ENCODE assay signal across 9 cellular contexts in the genomic region with DNA sequence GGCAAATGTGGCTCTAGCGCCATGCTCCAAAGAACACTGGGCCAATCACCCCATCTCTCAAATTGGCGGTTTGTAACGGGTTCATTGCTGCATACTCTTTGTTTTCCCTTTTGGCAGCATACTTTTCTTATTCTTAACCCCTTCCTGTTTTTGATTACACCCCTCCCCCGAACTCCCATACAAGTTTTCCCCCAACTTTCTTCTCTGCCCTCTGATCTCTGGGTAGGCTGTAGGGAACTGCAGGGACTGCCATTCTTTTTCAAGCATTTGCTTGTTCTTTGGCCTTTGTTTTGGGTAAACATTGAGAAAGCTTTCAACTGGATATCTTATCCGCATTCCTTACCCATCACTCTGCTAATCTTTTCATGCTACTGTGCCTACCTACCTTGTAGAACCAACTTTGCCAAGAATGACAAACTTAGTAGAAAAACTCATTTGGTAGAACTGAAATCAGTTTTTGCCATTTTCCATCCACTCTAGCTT. TPM values are rescaled to one million over a fixed set of nuclear protein-coding genes. Genes with fewer than 3 reads are reported as not detected.
DNase-seq lines count a peak whose midpoint lies in the region; ATAC-seq and TF ChIP-seq lines count a peak whose summit lies in the region.
"Had no signal": no experiment of that assay in that cellular context is flagged by ENCODE, and none has a peak within 500 bp of the region (broad histone marks: within the 10 kb centered on the region; RNA-seq: fewer than 3 reads in every experiment).

No MANE protein-coding gene starts in this region.

- peaks cover 27 to 36% (median 30%) of the 10 kb centered on the region in 7 donors for H3K4me1 Mint-ChIP-seq in naive thymus-derived CD4-positive, alpha-beta T cell

- TF ChIP-seq CTCF in HEK293 (tag by site-specific recombination; IDR thresholded peaks at IDR 0.05) = no peak
- no peak for TF ChIP-seq CTCF in dorsolateral prefrontal cortex (IDR thresholded peaks at IDR 0.05 in 54 of 56, conservative IDR thresholded peaks at IDR 0.05 in 2 of 56; ENCODE audit: low read depth in 1 of 56, partially characterized antibody in 56 of 56)
- no peak for TF ChIP-seq CTCF in foreskin fibroblast (IDR thresholded peaks at IDR 0.05; ENCODE audit: low read depth, low read length)

- CTCF ChIA-PET in HEK293 (lab: Yijun Ruan, JAX) = interaction anchor here (0.5 to 2.4 kb wide), 7 partner anchors 116 to 460 kb away, joined by 3 to 10 read pairs (median 4); no protein-coding TSS in a partner anchor
- CTCF ChIA-PET in naive thymus-derived CD4-positive, alpha-beta T cell (lab: Charles Lee) = no interaction called here

- peaks cover 3% of the 10 kb centered on the region; the same call in 1 of the 2 replicates for H3K4me1 ChIP-seq in HEK293 (ENCODE audit: control insufficient read depth, insufficient read depth, low read length)
- peaks cover 10 to 11% of the 10 kb centered on the region in 2 donors for H3K4me1 ChIP-seq in naive thymus-derived CD4-positive, alpha-beta T cell (ENCODE audit: control insufficient read depth in 2 of 2, insufficient read depth in 2 of 2, low read length in 2 of 2)

- H3K9me3 Mint-ChIP-seq in naive thymus-derived CD4-positive, alpha-beta T cell = peaks cover 0 to 2% (median 0%) of the 10 kb centered on the region in 11 donors

- peaks cover 0 to 7% (median 2%) of the 10 kb centered on the region in 5 donors for H3K36me3 Mint-ChIP-seq in naive thymus-derived CD4-positive, alpha-beta T cell

- intact Hi-C loops in dorsolateral prefrontal cortex (cut with DNase I) = loop anchor here (5.0 kb wide), 4 partner anchors 125 to 465 kb away; a partner anchor contains a TSS
- intact Hi-C loops in naive thymus-derived CD4-positive, alpha-beta T cell (cut with micrococcal nuclease) = loop anchor here (2.0 to 10.0 kb wide), 4 partner anchors 185 to 1953 kb away; a partner anchor contains a TSS

- DNase-seq in Ammon's horn (ENCODE audit: low spot score) (peak; percentile 12), dorsolateral prefrontal cortex (no peak), C1 segment of cervical spinal cord (lab: John Stamatoyannopoulos, UW) (no peak), NCI-H2029 treated with DMSO at 0.1 percent for 48 hours (lab: John Stamatoyannopoulos, UW) (no peak), NCI-H1092 (lab: John Stamatoyannopoulos, UW) (no peak), foreskin fibroblast (no peak)
- DNase-seq in naive thymus-derived CD4-positive, alpha-beta T cell = peak in 1 of 9 donors; percentile 0
- DNase-seq: NCI-H2107 had no signal

- H3K27ac Mint-ChIP-seq in naive thymus-derived CD4-positive, alpha-beta T cell = no peak overlapping the region

- no peaks in the 10 kb centered on the region for H3K9me3 ChIP-seq in HEK293 (ENCODE audit: control insufficient read depth, insufficient read depth, low read depth, low read length)
- no peaks in the 10 kb centered on the region for H3K9me3 ChIP-seq in naive thymus-derived CD4-positive, alpha-beta T cell (ENCODE audit: control insufficient read depth in 2 of 3, low read length in 3 of 3)

- no peak for ATAC-seq in naive thymus-derived CD4-positive, alpha-beta T cell

- peaks cover 5 to 47% (median 12%) of the 10 kb centered on the region in 5 donors for H3K27me3 Mint-ChIP-seq in naive thymus-derived CD4-positive, alpha-beta T cell

- POLR2A ChIA-PET in HEK293 (lab: Yijun Ruan, JAX) = no interaction called here
- POLR2A ChIA-PET in naive thymus-derived CD4-positive, alpha-beta T cell (lab: Charles Lee) = no interaction called here

- H3K27ac ChIP-seq in HEK293 (ENCODE audit: extremely low read depth, low read depth, low read length) (no peak overlapping the region), dorsolateral prefrontal cortex (peak overlapping the region in 20 of 59 donors; percentile 1 to 98 (median 42))
- H3K27ac ChIP-seq in naive thymus-derived CD4-positive, alpha-beta T cell (ENCODE audit: low read depth, low read length) = no peak overlapping the region

- peak overlapping the region; percentile 52 to 99 (median 78) for H3K4me3 Mint-ChIP-seq in naive thymus-derived CD4-positive, alpha-beta T cell

- H3K27me3 ChIP-seq in dorsolateral prefrontal cortex = no peaks in the 10 kb centered on the region
- peaks cover 0 to 6% of the 10 kb centered on the region in 2 donors for H3K27me3 ChIP-seq in naive thymus-derived CD4-positive, alpha-beta T cell (ENCODE audit: control insufficient read depth in 2 of 2, insufficient read depth in 2 of 2, low read length in 2 of 2)

- no peaks in the 10 kb centered on the region for H3K36me3 ChIP-seq in HEK293 (ENCODE audit: control insufficient read depth in 2 of 2, insufficient read depth in 1 of 2, low read length in 2 of 2)
- H3K36me3 ChIP-seq in naive thymus-derived CD4-positive, alpha-beta T cell (ENCODE audit: control insufficient read depth in 2 of 3, insufficient read depth in 3 of 3, low read length in 3 of 3) = no peaks in the 10 kb centered on the region

- H3K4me3 ChIP-seq in HEK293 (ENCODE audit: low read depth, low read length) (peak overlapping the region; percentile 83; the same call in 1 of the 2 replicates), dorsolateral prefrontal cortex (peak overlapping the region; percentile 69 to 98 (median 85)), foreskin fibroblast (ENCODE audit: low read depth in 1 of 2, low read length in 2 of 2) (no peak overlapping the region)
- H3K4me3 ChIP-seq in naive thymus-derived CD4-positive, alpha-beta T cell (ENCODE audit: low read length) = no peak overlapping the region

TF ChIP-seq in HEK293, 187 proteins besides CTCF, POLR2A, EP300 and RAD21:
- peak; percentile 86 for TF ChIP-seq PRDM1 (tag by site-specific recombination; IDR thresholded peaks at IDR 0.05)
- no peak for TF ChIP-seq ZNF792 (tag by site-specific recombination; IDR thresholded peaks at IDR 0.05)
- TF ChIP-seq, protein P1, sequence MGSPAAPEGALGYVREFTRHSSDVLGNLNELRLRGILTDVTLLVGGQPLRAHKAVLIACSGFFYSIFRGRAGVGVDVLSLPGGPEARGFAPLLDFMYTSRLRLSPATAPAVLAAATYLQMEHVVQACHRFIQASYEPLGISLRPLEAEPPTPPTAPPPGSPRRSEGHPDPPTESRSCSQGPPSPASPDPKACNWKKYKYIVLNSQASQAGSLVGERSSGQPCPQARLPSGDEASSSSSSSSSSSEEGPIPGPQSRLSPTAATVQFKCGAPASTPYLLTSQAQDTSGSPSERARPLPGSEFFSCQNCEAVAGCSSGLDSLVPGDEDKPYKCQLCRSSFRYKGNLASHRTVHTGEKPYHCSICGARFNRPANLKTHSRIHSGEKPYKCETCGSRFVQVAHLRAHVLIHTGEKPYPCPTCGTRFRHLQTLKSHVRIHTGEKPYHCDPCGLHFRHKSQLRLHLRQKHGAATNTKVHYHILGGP (tag by site-specific recombination; IDR thresholded peaks at IDR 0.05) = no peak
- TF ChIP-seq ZNF335 (tag by site-specific recombination; conservative IDR thresholded peaks at IDR 0.05) = peak; percentile 22; the same call in 1 of the 2 replicates
- TF ChIP-seq, protein P2, sequence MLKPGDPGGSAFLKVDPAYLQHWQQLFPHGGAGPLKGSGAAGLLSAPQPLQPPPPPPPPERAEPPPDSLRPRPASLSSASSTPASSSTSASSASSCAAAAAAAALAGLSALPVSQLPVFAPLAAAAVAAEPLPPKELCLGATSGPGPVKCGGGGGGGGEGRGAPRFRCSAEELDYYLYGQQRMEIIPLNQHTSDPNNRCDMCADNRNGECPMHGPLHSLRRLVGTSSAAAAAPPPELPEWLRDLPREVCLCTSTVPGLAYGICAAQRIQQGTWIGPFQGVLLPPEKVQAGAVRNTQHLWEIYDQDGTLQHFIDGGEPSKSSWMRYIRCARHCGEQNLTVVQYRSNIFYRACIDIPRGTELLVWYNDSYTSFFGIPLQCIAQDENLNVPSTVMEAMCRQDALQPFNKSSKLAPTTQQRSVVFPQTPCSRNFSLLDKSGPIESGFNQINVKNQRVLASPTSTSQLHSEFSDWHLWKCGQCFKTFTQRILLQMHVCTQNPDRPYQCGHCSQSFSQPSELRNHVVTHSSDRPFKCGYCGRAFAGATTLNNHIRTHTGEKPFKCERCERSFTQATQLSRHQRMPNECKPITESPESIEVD (tag by site-specific recombination; IDR thresholded peaks at IDR 0.05) = 0 out of 2 replicates have a peak, but pooled peaks have one; percentile 5
- TF ChIP-seq ZNF76 (tag by site-specific recombination; IDR thresholded peaks at IDR 0.05; ENCODE audit: borderline replicate concordance, low read depth) = peak; percentile 66
- 0 out of 2 replicates have a peak, but pooled peaks have one; percentile 3 for TF ChIP-seq ZFP37 (tag by site-specific recombination; IDR thresholded peaks at IDR 0.05)
- no peak for TF ChIP-seq TRIM28 (IDR thresholded peaks at IDR 0.05; ENCODE audit: borderline replicate concordance, low read length)
- TF ChIP-seq, protein P3, sequence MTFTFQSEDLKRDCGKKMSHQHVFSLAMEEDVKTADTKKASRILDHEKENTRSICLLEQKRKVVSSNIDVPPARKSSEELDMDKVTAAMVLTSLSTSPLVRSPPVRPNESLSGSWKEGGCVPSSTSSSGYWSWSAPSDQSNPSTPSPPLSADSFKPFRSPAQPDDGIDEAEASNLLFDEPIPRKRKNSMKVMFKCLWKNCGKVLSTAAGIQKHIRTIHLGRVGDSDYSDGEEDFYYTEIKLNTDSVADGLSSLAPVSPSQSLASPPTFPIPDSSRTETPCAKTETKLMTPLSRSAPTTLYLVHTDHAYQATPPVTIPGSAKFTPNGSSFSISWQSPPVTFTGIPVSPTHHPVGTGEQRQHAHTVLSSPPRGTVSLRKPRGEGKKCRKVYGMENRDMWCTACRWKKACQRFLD (tag by site-specific recombination; IDR thresholded peaks at IDR 0.05) = no peak

RNA-seq across cellular contexts. Expression of a gene that starts 1.6 kb away (rescaled TPM):
- total RNA-seq in dorsolateral prefrontal cortex = 100 to 1,000 TPM in 36 of 120 experiments, 10 to 100 TPM in 84; 46.9 to 128 (median 92.8) TPM
- total RNA-seq in naive thymus-derived CD4-positive, alpha-beta T cell = 10 to 100 TPM in 1 of 5 experiments, 1 to 10 TPM in 4; 4.0 to 19.1 (median 5.7) TPM
- 1 to 10 TPM in 1 of 2 donors, under 1 TPM in 1; 0.48 to 1.3 TPM for polyA plus RNA-seq in naive thymus-derived CD4-positive, alpha-beta T cell

Comparison
In these comparisons a context has a peak if more than half of its experiments do, and no peak if none do; other contexts are left out.
1. H3K4me3 ChIP-seq: peak in HEK293 (single experiment) and dorsolateral prefrontal cortex (59 of 59); none in naive thymus-derived CD4-positive, alpha-beta T cell (single experiment) and foreskin fibroblast (0 of 2).